In the genomic region with DNA sequence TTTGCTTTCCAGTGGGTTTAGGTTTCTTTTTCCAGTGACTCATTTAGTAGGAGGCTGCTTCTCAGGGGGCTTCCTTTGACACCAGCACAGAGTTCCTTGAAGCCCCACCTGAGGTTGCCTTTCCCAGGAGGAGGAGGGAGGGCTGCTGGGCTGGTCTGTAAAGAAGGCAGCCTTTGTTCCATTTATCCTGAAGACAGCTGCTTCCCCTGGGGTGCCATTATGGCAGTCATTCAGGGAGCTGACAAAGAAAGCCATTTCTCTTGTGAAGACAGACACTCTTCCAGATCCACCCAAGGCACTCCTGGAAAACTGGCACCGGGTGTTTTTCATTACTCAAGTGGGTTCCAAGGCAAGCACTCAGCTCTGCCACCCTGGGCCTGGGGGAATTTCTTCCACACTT, we compare ENCODE assay signal across 29 cellular contexts.
"Had no signal": no experiment of that assay in that cellular context is flagged by ENCODE, and none has a peak within 500 bp of the region (broad histone marks: within the 10 kb centered on the region; RNA-seq: fewer than 3 reads in every experiment).

No MANE protein-coding gene starts in this region.

- H3K4me1 Mint-ChIP-seq: activated CD4-positive, alpha-beta T cell treated with anti-CD3 and anti-CD28 coated beads, Interleukin-2, amount 10 ng/mL, durations not matched to agents 24 days and 14 days; activated CD8-positive, alpha-beta memory T cell treated with anti-CD3 and anti-CD28 coated beads, Interleukin-2, amount 10 ng/mL, durations not matched to agents 7 days and 5 days; brain; central memory CD8-positive, alpha-beta T cell; T-helper 17 cell had no signal

- H3K4me3 Mint-ChIP-seq: activated B cell treated with CpG ODN at 0.5 μM for 24 hours; activated CD4-positive, alpha-beta T cell treated with anti-CD3 and anti-CD28 coated beads, Interleukin-2, amount 10 ng/mL, durations not matched to agents 24 days and 14 days; activated CD8-positive, alpha-beta memory T cell treated with anti-CD3 and anti-CD28 coated beads, Interleukin-2, amount 10 ng/mL, durations not matched to agents 7 days and 5 days; activated naive CD4-positive, alpha-beta T cell treated with anti-CD3 and anti-CD28 coated beads for 36 hours; activated naive CD8-positive, alpha-beta T cell; activated T-cell treated with anti-CD3 and anti-CD28 coated beads, Interleukin-2, amount 50 U/mL, for 24 hours; activated T-helper 1 cell treated with anti-CD3 and anti-CD28 coated beads, Interleukin-12 subunit alpha, Interleukin-12 subunit beta, Interleukin-2, Interleukin-4 antibody, amounts not matched to agents 30 ng/mL and 10 ng/mL and 1 ng/mL, durations not matched to agents 14 hours and 24 hours and 36 hours; brain; central memory CD8-positive, alpha-beta T cell; T-helper 17 cell had no signal

- H3K36me3 Mint-ChIP-seq: activated naive CD8-positive, alpha-beta T cell had no signal

- H3K27ac Mint-ChIP-seq: activated B cell treated with CpG ODN at 0.5 μM for 24 hours; activated CD4-positive, alpha-beta T cell treated with anti-CD3 and anti-CD28 coated beads, Interleukin-2, amount 10 ng/mL, durations not matched to agents 24 days and 14 days; activated CD8-positive, alpha-beta memory T cell treated with anti-CD3 and anti-CD28 coated beads, Interleukin-2, amount 10 ng/mL, durations not matched to agents 7 days and 5 days; activated naive CD4-positive, alpha-beta T cell treated with anti-CD3 and anti-CD28 coated beads for 36 hours; activated naive CD8-positive, alpha-beta T cell; activated T-cell treated with anti-CD3 and anti-CD28 coated beads, Interleukin-2, amount 50 U/mL, for 24 hours; activated T-helper 1 cell treated with anti-CD3 and anti-CD28 coated beads, Interleukin-12 subunit alpha, Interleukin-12 subunit beta, Interleukin-2, Interleukin-4 antibody, amounts not matched to agents 30 ng/mL and 10 ng/mL and 1 ng/mL, durations not matched to agents 14 hours and 24 hours and 36 hours; T-helper 17 cell had no signal

- H3K27me3 Mint-ChIP-seq: activated B cell treated with CpG ODN at 0.5 μM for 24 hours; activated CD4-positive, alpha-beta T cell treated with anti-CD3 and anti-CD28 coated beads, Interleukin-2, amount 10 ng/mL, durations not matched to agents 24 days and 14 days; activated CD8-positive, alpha-beta memory T cell treated with anti-CD3 and anti-CD28 coated beads, Interleukin-2, amount 10 ng/mL, durations not matched to agents 7 days and 5 days; activated naive CD8-positive, alpha-beta T cell; activated T-cell treated with anti-CD3 and anti-CD28 coated beads, Interleukin-2, amount 50 U/mL, for 24 hours; central memory CD8-positive, alpha-beta T cell; T-helper 17 cell had no signal

- H3K9me3 ChIP-seq: SJSA1 had no signal

- H3K4me1 ChIP-seq: SJSA1 had no signal

- H3K4me3 ChIP-seq: K562, SJSA1 had no signal

- H3K27me3 ChIP-seq: SJSA1 had no signal

- DNase-seq: activated B cell treated with CpG ODN at 0.5 μM for 24 hours; activated CD4-positive, alpha-beta T cell treated with anti-CD3 and anti-CD28 coated beads for 1 hour; activated CD4-positive, alpha-beta T cell treated with anti-CD3 and anti-CD28 coated beads, Interleukin-2, amount 10 ng/mL, durations not matched to agents 24 days and 14 days; activated CD4-positive, alpha-beta T cell treated with anti-CD3 and anti-CD28 coated beads, Interleukin-2, amount 50 U/mL, for 48 hours; activated CD8-positive, alpha-beta memory T cell treated with anti-CD3 and anti-CD28 coated beads, Interleukin-2, amount 10 ng/mL, durations not matched to agents 7 days and 5 days; activated effector memory CD4-positive, alpha-beta T cell treated with Interleukin-2 at 50 U/mL for 16 hours; activated naive CD4-positive, alpha-beta T cell treated with anti-CD3 and anti-CD28 coated beads for 36 hours; activated T-cell treated with anti-CD3 and anti-CD28 coated beads, Interleukin-2, amount 50 U/mL, for 24 hours; amygdala; Karpas-422; MM.1S; NCI-H1105; NCI-H1436; NCI-H1694 treated with DMSO at 0.1 percent for 48 hours; NCI-H2029 treated with DMSO at 0.1 percent for 48 hours; NCI-H526 treated with DMSO at 0.1 percent for 48 hours; NK-92 treated with Interleukin-12 subunit alpha and Interleukin-12 subunit beta, amount 100 ng/mL, for 24 hours; OCI-M1; Right ventricle myocardium superior; T-helper 17 cell; T1000 had no signal

- H3K27ac ChIP-seq: RWPE1, SJSA1 had no signal

- ATAC-seq: activated CD8-positive, alpha-beta memory T cell treated with anti-CD3 and anti-CD28 coated beads, Interleukin-2, amount 10 ng/mL, durations not matched to agents 7 days and 5 days; K562; Panc1; T-helper 17 cell had no signal

- H3K9me3 Mint-ChIP-seq: central memory CD8-positive, alpha-beta T cell had no signal

- H3K36me3 ChIP-seq: SJSA1 had no signal
